ENCODE assay signal across 1 cellular context in the genomic region with DNA sequence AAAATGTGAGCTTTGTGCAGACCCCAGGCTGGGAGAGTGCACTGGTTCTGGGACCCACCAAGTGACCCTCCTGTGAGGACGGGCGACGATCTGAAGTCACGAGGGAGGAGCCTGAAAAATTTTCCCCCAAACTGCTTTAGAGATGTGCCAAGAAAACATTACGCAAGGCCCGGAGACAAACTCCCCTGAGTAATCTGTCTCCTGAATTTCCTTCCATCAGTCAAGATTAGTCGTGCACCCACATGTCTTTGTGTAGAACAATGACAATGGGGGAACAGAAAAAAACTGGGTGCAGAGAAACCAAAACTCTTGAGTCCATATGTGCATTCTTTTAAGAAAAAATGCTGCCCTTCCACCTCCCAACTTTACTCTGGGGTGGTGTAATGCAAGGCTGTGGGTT.
TF ChIP-seq lines count a peak whose summit lies in the region.

No MANE protein-coding gene starts in this region.

TF ChIP-seq in WTC11, 78 proteins besides CTCF, POLR2A, EP300 and RAD21 (continued from another document):
- TF ChIP-seq, protein P1, sequence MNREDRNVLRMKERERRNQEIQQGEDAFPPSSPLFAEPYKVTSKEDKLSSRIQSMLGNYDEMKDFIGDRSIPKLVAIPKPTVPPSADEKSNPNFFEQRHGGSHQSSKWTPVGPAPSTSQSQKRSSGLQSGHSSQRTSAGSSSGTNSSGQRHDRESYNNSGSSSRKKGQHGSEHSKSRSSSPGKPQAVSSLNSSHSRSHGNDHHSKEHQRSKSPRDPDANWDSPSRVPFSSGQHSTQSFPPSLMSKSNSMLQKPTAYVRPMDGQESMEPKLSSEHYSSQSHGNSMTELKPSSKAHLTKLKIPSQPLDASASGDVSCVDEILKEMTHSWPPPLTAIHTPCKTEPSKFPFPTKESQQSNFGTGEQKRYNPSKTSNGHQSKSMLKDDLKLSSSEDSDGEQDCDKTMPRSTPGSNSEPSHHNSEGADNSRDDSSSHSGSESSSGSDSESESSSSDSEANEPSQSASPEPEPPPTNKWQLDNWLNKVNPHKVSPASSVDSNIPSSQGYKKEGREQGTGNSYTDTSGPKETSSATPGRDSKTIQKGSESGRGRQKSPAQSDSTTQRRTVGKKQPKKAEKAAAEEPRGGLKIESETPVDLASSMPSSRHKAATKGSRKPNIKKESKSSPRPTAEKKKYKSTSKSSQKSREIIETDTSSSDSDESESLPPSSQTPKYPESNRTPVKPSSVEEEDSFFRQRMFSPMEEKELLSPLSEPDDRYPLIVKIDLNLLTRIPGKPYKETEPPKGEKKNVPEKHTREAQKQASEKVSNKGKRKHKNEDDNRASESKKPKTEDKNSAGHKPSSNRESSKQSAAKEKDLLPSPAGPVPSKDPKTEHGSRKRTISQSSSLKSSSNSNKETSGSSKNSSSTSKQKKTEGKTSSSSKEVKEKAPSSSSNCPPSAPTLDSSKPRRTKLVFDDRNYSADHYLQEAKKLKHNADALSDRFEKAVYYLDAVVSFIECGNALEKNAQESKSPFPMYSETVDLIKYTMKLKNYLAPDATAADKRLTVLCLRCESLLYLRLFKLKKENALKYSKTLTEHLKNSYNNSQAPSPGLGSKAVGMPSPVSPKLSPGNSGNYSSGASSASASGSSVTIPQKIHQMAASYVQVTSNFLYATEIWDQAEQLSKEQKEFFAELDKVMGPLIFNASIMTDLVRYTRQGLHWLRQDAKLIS (CRISPR knock-in tag; IDR thresholded peaks at IDR 0.05; ENCODE audit: borderline replicate concordance) = no peak
- TF ChIP-seq JUN (CRISPR knock-in tag; IDR thresholded peaks at IDR 0.05) (no peak), NR1H2 (CRISPR knock-in tag; IDR thresholded peaks at IDR 0.05) (no peak), CBFB (CRISPR knock-in tag; IDR thresholded peaks at IDR 0.05; ENCODE audit: low read depth) (no peak), ZNF121 (CRISPR knock-in tag; IDR thresholded peaks at IDR 0.05) (no peak), ZBTB21 (CRISPR knock-in tag; IDR thresholded peaks at IDR 0.05; ENCODE audit: borderline replicate concordance) (no peak), TEAD1 (CRISPR knock-in tag; IDR thresholded peaks at IDR 0.05) (no peak), JAZF1 (CRISPR knock-in tag; IDR thresholded peaks at IDR 0.05) (no peak), TP53 (CRISPR knock-in tag; IDR thresholded peaks at IDR 0.05) (no peak)
- TF ChIP-seq, protein P2, sequence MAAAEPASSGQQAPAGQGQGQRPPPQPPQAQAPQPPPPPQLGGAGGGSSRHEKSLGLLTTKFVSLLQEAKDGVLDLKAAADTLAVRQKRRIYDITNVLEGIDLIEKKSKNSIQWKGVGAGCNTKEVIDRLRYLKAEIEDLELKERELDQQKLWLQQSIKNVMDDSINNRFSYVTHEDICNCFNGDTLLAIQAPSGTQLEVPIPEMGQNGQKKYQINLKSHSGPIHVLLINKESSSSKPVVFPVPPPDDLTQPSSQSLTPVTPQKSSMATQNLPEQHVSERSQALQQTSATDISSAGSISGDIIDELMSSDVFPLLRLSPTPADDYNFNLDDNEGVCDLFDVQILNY (CRISPR knock-in tag; IDR thresholded peaks at IDR 0.05) = no peak
- TF ChIP-seq, protein P3, sequence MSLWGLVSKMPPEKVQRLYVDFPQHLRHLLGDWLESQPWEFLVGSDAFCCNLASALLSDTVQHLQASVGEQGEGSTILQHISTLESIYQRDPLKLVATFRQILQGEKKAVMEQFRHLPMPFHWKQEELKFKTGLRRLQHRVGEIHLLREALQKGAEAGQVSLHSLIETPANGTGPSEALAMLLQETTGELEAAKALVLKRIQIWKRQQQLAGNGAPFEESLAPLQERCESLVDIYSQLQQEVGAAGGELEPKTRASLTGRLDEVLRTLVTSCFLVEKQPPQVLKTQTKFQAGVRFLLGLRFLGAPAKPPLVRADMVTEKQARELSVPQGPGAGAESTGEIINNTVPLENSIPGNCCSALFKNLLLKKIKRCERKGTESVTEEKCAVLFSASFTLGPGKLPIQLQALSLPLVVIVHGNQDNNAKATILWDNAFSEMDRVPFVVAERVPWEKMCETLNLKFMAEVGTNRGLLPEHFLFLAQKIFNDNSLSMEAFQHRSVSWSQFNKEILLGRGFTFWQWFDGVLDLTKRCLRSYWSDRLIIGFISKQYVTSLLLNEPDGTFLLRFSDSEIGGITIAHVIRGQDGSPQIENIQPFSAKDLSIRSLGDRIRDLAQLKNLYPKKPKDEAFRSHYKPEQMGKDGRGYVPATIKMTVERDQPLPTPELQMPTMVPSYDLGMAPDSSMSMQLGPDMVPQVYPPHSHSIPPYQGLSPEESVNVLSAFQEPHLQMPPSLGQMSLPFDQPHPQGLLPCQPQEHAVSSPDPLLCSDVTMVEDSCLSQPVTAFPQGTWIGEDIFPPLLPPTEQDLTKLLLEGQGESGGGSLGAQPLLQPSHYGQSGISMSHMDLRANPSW (CRISPR knock-in tag; conservative IDR thresholded peaks at IDR 0.05; ENCODE audit: low read depth) = no peak
- TF ChIP-seq, protein P4, sequence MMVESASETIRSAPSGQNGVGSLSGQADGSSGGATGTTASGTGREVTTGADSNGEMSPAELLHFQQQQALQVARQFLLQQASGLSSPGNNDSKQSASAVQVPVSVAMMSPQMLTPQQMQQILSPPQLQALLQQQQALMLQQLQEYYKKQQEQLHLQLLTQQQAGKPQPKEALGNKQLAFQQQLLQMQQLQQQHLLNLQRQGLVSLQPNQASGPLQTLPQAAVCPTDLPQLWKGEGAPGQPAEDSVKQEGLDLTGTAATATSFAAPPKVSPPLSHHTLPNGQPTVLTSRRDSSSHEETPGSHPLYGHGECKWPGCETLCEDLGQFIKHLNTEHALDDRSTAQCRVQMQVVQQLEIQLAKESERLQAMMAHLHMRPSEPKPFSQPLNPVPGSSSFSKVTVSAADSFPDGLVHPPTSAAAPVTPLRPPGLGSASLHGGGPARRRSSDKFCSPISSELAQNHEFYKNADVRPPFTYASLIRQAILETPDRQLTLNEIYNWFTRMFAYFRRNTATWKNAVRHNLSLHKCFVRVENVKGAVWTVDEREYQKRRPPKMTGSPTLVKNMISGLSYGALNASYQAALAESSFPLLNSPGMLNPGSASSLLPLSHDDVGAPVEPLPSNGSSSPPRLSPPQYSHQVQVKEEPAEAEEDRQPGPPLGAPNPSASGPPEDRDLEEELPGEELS (CRISPR knock-in tag; IDR thresholded peaks at IDR 0.05) = no peak
- TF ChIP-seq, protein P5, sequence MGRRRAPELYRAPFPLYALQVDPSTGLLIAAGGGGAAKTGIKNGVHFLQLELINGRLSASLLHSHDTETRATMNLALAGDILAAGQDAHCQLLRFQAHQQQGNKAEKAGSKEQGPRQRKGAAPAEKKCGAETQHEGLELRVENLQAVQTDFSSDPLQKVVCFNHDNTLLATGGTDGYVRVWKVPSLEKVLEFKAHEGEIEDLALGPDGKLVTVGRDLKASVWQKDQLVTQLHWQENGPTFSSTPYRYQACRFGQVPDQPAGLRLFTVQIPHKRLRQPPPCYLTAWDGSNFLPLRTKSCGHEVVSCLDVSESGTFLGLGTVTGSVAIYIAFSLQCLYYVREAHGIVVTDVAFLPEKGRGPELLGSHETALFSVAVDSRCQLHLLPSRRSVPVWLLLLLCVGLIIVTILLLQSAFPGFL (CRISPR knock-in tag; IDR thresholded peaks at IDR 0.05; ENCODE audit: borderline replicate concordance) = no peak
TF ChIP-seq in WTC11: peak in this region for 0.
